13 cellular contexts compared by ENCODE assay signal in genomic region chr5:55599148-55600050, GRCh38.
A peak's percentile ranks its signal among the peaks of the same experiment; 100 is the strongest.
DNase-seq lines count a peak whose midpoint lies in the region; ATAC-seq, FAIRE-seq and TF ChIP-seq lines count a peak whose summit lies in the region.
"Had no signal": no experiment of that assay in that cellular context is flagged by ENCODE, and none has a peak within 500 bp of the region (broad histone marks: within the 10 kb centered on the region; RNA-seq: fewer than 3 reads in every experiment).

No MANE protein-coding gene starts in this region.

- H3K27ac ChIP-seq in endothelial cell of umbilical vein (ENCODE audit: insufficient read depth, low read depth, low read length) (peak overlapping the region; percentile 92), pancreas (peak overlapping the region in 3 of 4 donors; percentile 53 to 80 (median 73)), aorta (ENCODE audit: low read depth in 1 of 2, low read length in 2 of 2) (peak overlapping the region; percentile 95)
- H3K27ac ChIP-seq: RWPE1 had no signal

- TF ChIP-seq CTCF in endothelial cell of umbilical vein (IDR thresholded peaks at IDR 0.05; ENCODE audit: extremely low read depth in 1 of 2, insufficient read depth in 1 of 2, low read depth in 1 of 2, low read length in 2 of 2) (no peak), pancreas (IDR thresholded peaks at IDR 0.05) (no peak)

- H3K9ac ChIP-seq in endothelial cell of umbilical vein (replicated peaks; ENCODE audit: extremely low read depth, insufficient read depth, low read length): peak overlapping the region; percentile 82

- no peaks in the 10 kb centered on the region for H3K9me1 ChIP-seq in endothelial cell of umbilical vein (replicated peaks; ENCODE audit: control insufficient read depth, extremely low read depth, insufficient read depth, low read length)

- no peaks in the 10 kb centered on the region for H4K20me1 ChIP-seq in endothelial cell of umbilical vein (replicated peaks; ENCODE audit: control insufficient read depth, extremely low read depth, insufficient read depth, low read length)

- peak overlapping the region; percentile 89 for H3K4me2 ChIP-seq in endothelial cell of umbilical vein (ENCODE audit: insufficient read depth, low read length)

- H3K4me1 Mint-ChIP-seq in stimulated activated naive CD8-positive, alpha-beta T cell treated with anti-CD3 and anti-CD28 coated beads, Interleukin-15, Interleukin-2, amounts not matched to agents 100 ng/mL and 50 ng/mL, for 24 hours (ENCODE audit: low read depth): peaks cover 66% of the 10 kb centered on the region

- H3K9me3 ChIP-seq in endothelial cell of umbilical vein (replicated peaks; ENCODE audit: control insufficient read depth, insufficient read depth, low read length) (no peaks in the 10 kb centered on the region), pancreas (no peaks in the 10 kb centered on the region), aorta (ENCODE audit: control insufficient read depth, low read length) (no peaks in the 10 kb centered on the region)

- CTCF ChIA-PET in endothelial cell of umbilical vein (lab: Charles Lee): interaction anchor here (0.7 kb wide), 1 partner anchor 49 kb away, joined by 3 read pairs; no protein-coding TSS in a partner anchor

- H3K36me3 Mint-ChIP-seq in stimulated activated naive CD8-positive, alpha-beta T cell treated with anti-CD3 and anti-CD28 coated beads, Interleukin-15, Interleukin-2, amounts not matched to agents 100 ng/mL and 50 ng/mL, for 24 hours (ENCODE audit: low read depth): no peaks in the 10 kb centered on the region

- no TSS peak for BruUV-seq in endothelial cell of umbilical vein (replicated peaks; lab: Mats Ljungman, UMichigan)

- no peak for DNase-seq in stimulated activated naive CD8-positive, alpha-beta T cell treated with anti-CD3 and anti-CD28 coated beads, Interleukin-15, Interleukin-2, amounts not matched to agents 100 U/mL and 50 U/mL, for 24 hours
- peak; percentile 74 for DNase-seq in endothelial cell of umbilical vein (ENCODE audit: low read depth, low spot score)
- DNase-seq in pancreas: no peak
- no peak for DNase-seq in aorta
- no peak for DNase-seq in stimulated activated CD4-positive, alpha-beta T cell treated with anti-CD3 and anti-CD28 coated beads, Interleukin-12 subunit alpha, Interleukin-12 subunit beta, amount 100 ng/mL, for 4 hours
- no peak for DNase-seq in SHP77 treated with DMSO at 0.1 percent for 48 hours (lab: John Stamatoyannopoulos, UW)
- DNase-seq: activated T-cell treated with anti-CD3 and anti-CD28 coated beads, Interleukin-2, amount 50 U/mL, for 72 hours; NCI-H1092; NCI-H510A had no signal

- POLR2A ChIA-PET in endothelial cell of umbilical vein (lab: Charles Lee): no interaction called here

- 89 to 90% methylated on average over 8 of the region's 8 CpGs for WGBS in pancreas, 2 donors
- 76 to 79% methylated on average over 8 of the region's 8 CpGs for WGBS in aorta, 2 donors

- no peaks in the 10 kb centered on the region for H3K27me3 Mint-ChIP-seq in stimulated activated naive CD8-positive, alpha-beta T cell treated with anti-CD3 and anti-CD28 coated beads, Interleukin-15, Interleukin-2, amounts not matched to agents 100 ng/mL and 50 ng/mL, for 24 hours

- peak; percentile 7 for TF ChIP-seq POLR2A in endothelial cell of umbilical vein (IDR thresholded peaks at IDR 0.05; ENCODE audit: low read depth, low read length)

- dilution Hi-C loops in endothelial cell of umbilical vein (cut with MboI; ENCODE audit: extremely low pct_ligation_motif_present, low sequenced_read_pairs): no loop called here

- no peak overlapping the region for H3K4me3 Mint-ChIP-seq in stimulated activated naive CD8-positive, alpha-beta T cell treated with anti-CD3 and anti-CD28 coated beads, Interleukin-15, Interleukin-2, amounts not matched to agents 100 ng/mL and 50 ng/mL, for 24 hours

- intact Hi-C loops in endothelial cell of umbilical vein (cut with micrococcal nuclease): loop anchor here (2.0 to 5.0 kb wide), 2 partner anchors 65 to 192 kb away; partner anchors contain the start of gene PLPP1
- intact Hi-C loops in pancreas (cut with DNase I): no loop called here
- intact Hi-C loops in aorta (cut with DNase I): loop anchor here (2.0 to 10.0 kb wide), 5 partner anchors 32 to 68 kb away; partner anchors contain the start of gene PLPP1 (in 1 of the 2)

- ATAC-seq in stimulated activated naive CD8-positive, alpha-beta T cell treated with anti-CD3 and anti-CD28 coated beads, Interleukin-15, Interleukin-2, amounts not matched to agents 100 U/mL and 50 U/mL, for 24 hours: no peak
- ATAC-seq in pancreas (no peak), aorta (ENCODE audit: low FRiP score) (no peak), HG03442 (IDR thresholded peaks at IDR 0.05; ENCODE audit: unreplicated experiment) (no peak)

- H3K36me3 ChIP-seq in endothelial cell of umbilical vein (ENCODE audit: control insufficient read depth in 2 of 2, extremely low read depth in 1 of 2, insufficient read depth in 2 of 2, low read length in 2 of 2): no peaks in the 10 kb centered on the region
- H3K36me3 ChIP-seq in pancreas: no peaks in the 10 kb centered on the region
- H3K36me3 ChIP-seq in aorta (ENCODE audit: control insufficient read depth in 1 of 2, insufficient read depth in 2 of 2, low read length in 1 of 2): no peaks in the 10 kb centered on the region

- H3K9me3 Mint-ChIP-seq in stimulated activated naive CD8-positive, alpha-beta T cell treated with anti-CD3 and anti-CD28 coated beads, Interleukin-15, Interleukin-2, amounts not matched to agents 100 ng/mL and 50 ng/mL, for 24 hours: peaks cover 3% of the 10 kb centered on the region

- H3K4me3 ChIP-seq in endothelial cell of umbilical vein (replicated peaks in 1 of 3; ENCODE audit: insufficient read depth in 1 of 3, low read depth in 1 of 3, low read length in 3 of 3): no peak overlapping the region
- no peak overlapping the region for H3K4me3 ChIP-seq in pancreas
- no peak overlapping the region for H3K4me3 ChIP-seq in aorta (ENCODE audit: low read length in 2 of 2)

- peak overlapping the region; percentile 9 for H3K27ac Mint-ChIP-seq in stimulated activated naive CD8-positive, alpha-beta T cell treated with anti-CD3 and anti-CD28 coated beads, Interleukin-15, Interleukin-2, amounts not matched to agents 100 ng/mL and 50 ng/mL, for 24 hours

- H3K4me1 ChIP-seq in endothelial cell of umbilical vein (ENCODE audit: control insufficient read depth, extremely low read depth, insufficient read depth, low read length) (peaks cover 33% of the 10 kb centered on the region), pancreas (peaks cover 0 to 27% (median 11%) of the 10 kb centered on the region in 3 donors), aorta (ENCODE audit: control insufficient read depth in 1 of 2, insufficient read depth in 2 of 2, low read length in 2 of 2) (peaks cover 0 to 17% of the 10 kb centered on the region in 2 donors)

- no peaks in the 10 kb centered on the region for H3K79me2 ChIP-seq in endothelial cell of umbilical vein (ENCODE audit: control insufficient read depth, insufficient read depth, low read length)

- FAIRE-seq in endothelial cell of umbilical vein (lab: Jason Lieb, UNC) (peak; percentile 83), pancreas (lab: Jason Lieb, UNC) (no peak)
- FAIRE-seq: frontal cortex had no signal

- peak overlapping the region; percentile 56 for H2AFZ ChIP-seq in endothelial cell of umbilical vein (ENCODE audit: low read depth, low read length)

- H3K27me3 ChIP-seq in endothelial cell of umbilical vein (ENCODE audit: control insufficient read depth in 2 of 2, insufficient read depth in 2 of 2, low read length in 2 of 2): no peaks in the 10 kb centered on the region
- no peaks in the 10 kb centered on the region for H3K27me3 ChIP-seq in pancreas
- H3K27me3 ChIP-seq in aorta (ENCODE audit: control insufficient read depth in 1 of 2, insufficient read depth in 2 of 2, low read length in 1 of 2): no peaks in the 10 kb centered on the region

TF ChIP-seq in endothelial cell of umbilical vein, 7 proteins besides CTCF, POLR2A, EP300 and RAD21:
- TF ChIP-seq EZH2 (IDR thresholded peaks at IDR 0.05; ENCODE audit: borderline replicate concordance, low read depth, low read length, severe bottlenecking) (no peak), MYC (IDR thresholded peaks at IDR 0.05; ENCODE audit: low read depth, low read length) (no peak), MAX (IDR thresholded peaks at IDR 0.05; ENCODE audit: insufficient read depth, insufficient read length) (no peak), FOS (IDR thresholded peaks at IDR 0.05; ENCODE audit: borderline replicate concordance, insufficient read depth, low read length) (no peak), GATA2 (IDR thresholded peaks at IDR 0.05; ENCODE audit: insufficient read depth, insufficient read length, low read depth, low read length) (no peak), POLR2AphosphoS5 (IDR thresholded peaks at IDR 0.05; ENCODE audit: insufficient read depth, low read depth, low read length) (no peak), JUN (IDR thresholded peaks at IDR 0.05; ENCODE audit: borderline replicate concordance, insufficient read depth, insufficient read length, low read depth) (no peak)

Comparison
In these comparisons a context has a peak if more than half of its experiments do, and no peak if none do; other contexts are left out.
1. intact Hi-C loops: an anchor here in endothelial cell of umbilical vein (2.0 to 5.0 kb wide) and aorta (2.0 to 10.0 kb wide); none called in pancreas.